13 cellular contexts compared by ENCODE assay signal in the genomic region with DNA sequence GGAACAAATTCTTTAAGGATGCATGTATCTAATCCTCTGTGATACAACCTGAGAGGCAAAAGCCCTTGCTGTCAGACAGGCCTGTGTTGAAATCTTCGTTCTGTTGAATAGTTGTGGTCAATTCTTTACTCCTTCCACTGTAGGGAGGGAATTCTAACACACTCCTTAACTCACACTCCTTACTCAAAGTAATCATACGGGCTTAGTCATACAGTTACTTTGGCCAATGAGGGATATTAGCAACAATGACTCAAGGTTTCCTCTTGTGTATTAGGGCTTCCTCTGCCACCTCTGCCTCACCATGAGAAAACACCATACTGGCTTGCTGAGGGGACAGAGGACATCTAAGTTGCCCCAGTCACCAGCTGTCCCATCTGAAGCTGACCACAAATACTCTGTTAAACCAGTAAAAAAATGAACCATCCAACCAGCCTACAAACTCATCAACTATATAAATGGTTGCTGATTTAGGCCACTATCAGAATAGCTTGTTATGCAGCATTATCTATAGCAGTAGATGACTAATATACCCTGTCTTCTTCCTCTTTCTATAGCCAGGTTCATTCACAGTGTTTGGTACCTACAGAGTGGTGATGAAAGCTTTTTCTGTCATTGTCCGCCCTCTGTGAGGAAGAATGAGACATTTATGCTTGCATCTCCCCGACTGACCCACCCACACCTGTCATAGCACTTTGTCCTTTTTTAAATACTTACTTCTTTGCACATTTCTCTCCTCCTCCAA.
DNase-seq lines count a peak whose midpoint lies in the region; ATAC-seq, FAIRE-seq and TF ChIP-seq lines count a peak whose summit lies in the region.
"Had no signal": no experiment of that assay in that cellular context is flagged by ENCODE, and none has a peak within 500 bp of the region (broad histone marks: within the 10 kb centered on the region; RNA-seq: fewer than 3 reads in every experiment).

No MANE protein-coding gene starts in this region.

- peaks cover 4% of the 10 kb centered on the region; the same call in 1 of the 3 replicates for H3K9me3 ChIP-seq in A549

- DNase-seq in A549 (ENCODE audit: low read depth in 1 of 2, low spot score in 1 of 2) (peak; percentile 6 to 76), HFF-Myc (ENCODE audit: extremely low read depth, low read depth) (peak; percentile 25), astrocyte of the hippocampus (ENCODE audit: low read depth, low spot score) (peak; percentile 87), kidney epithelial cell (ENCODE audit: low read depth) (peak; percentile 42)
- DNase-seq in activated CD8-positive, alpha-beta T cell treated with anti-CD3 and anti-CD28 coated beads for 36 hours: no peak
- DNase-seq in activated CD4-positive, alpha-beta T cell treated with anti-CD3 and anti-CD28 coated beads, Interleukin-2, amount 10 ng/mL, durations not matched to agents 24 days and 14 days: no peak
- DNase-seq: activated CD4-positive, alpha-beta T cell treated with anti-CD3 and anti-CD28 coated beads, Interleukin-2, amount 50 U/mL, for 4 hours; activated naive CD4-positive, alpha-beta T cell; midbrain; NCI-H187 treated with DMSO at 0.1 percent for 48 hours had no signal

- no peak for TF ChIP-seq EP300 in A549 (IDR thresholded peaks at IDR 0.05)

- no peaks in the 10 kb centered on the region for H3K36me3 Mint-ChIP-seq in activated CD8-positive, alpha-beta T cell treated with anti-CD3 and anti-CD28 coated beads for 36 hours (ENCODE audit: low read depth)
- no peaks in the 10 kb centered on the region for H3K36me3 Mint-ChIP-seq in activated CD4-positive, alpha-beta T cell treated with anti-CD3 and anti-CD28 coated beads, Interleukin-2, amount 10 ng/mL, durations not matched to agents 24 days and 14 days (ENCODE audit: low read depth)

- H3K36me3 ChIP-seq in kidney epithelial cell (ENCODE audit: control insufficient read depth, insufficient read depth, low read length): no peaks in the 10 kb centered on the region

- intact Hi-C loops in activated CD8-positive, alpha-beta T cell treated with anti-CD3 and anti-CD28 coated beads for 36 hours (cut with micrococcal nuclease): no loop called here
- intact Hi-C loops in activated CD4-positive, alpha-beta T cell treated with anti-CD3 and anti-CD28 coated beads, Interleukin-2, amount 10 ng/mL, durations not matched to agents 24 days and 14 days (cut with micrococcal nuclease): no loop called here

- H3K27ac Mint-ChIP-seq in activated CD8-positive, alpha-beta T cell treated with anti-CD3 and anti-CD28 coated beads for 36 hours: no peak overlapping the region
- no peak overlapping the region for H3K27ac Mint-ChIP-seq in activated CD4-positive, alpha-beta T cell treated with anti-CD3 and anti-CD28 coated beads, Interleukin-2, amount 10 ng/mL, durations not matched to agents 24 days and 14 days
- H3K27ac Mint-ChIP-seq: dendritic cell treated with granulocyte-macrophage colony-stimulating factor and Interleukin-4, amounts not matched to agents 40 ng/mL and 50 ng/mL, for 4 days had no signal

- H3K4me2 ChIP-seq in A549: peak overlapping the region; percentile 53

- ATAC-seq in A549 (peak; percentile 79 to 84), GM21723 (IDR thresholded peaks at IDR 0.05; ENCODE audit: unreplicated experiment) (no peak), HG03571 (IDR thresholded peaks at IDR 0.05; ENCODE audit: unreplicated experiment) (no peak)
- no peak for ATAC-seq in activated CD8-positive, alpha-beta T cell treated with anti-CD3 and anti-CD28 coated beads for 36 hours

- H3K9me3 Mint-ChIP-seq in activated CD8-positive, alpha-beta T cell treated with anti-CD3 and anti-CD28 coated beads for 36 hours: peaks cover 12% of the 10 kb centered on the region
- H3K9me3 Mint-ChIP-seq in activated CD4-positive, alpha-beta T cell treated with anti-CD3 and anti-CD28 coated beads, Interleukin-2, amount 10 ng/mL, durations not matched to agents 24 days and 14 days: peaks cover 7% of the 10 kb centered on the region

- peak overlapping the region; percentile 75 to 80 for H3K27ac ChIP-seq in A549

- WGBS in A549 (ENCODE audit: missing lambda C conversion rate): 16% methylated on average over 4 of the region's 4 CpGs

- TF ChIP-seq CTCF in A549 (IDR thresholded peaks at IDR 0.05): no peak
- no peak for TF ChIP-seq CTCF in HFF-Myc (IDR thresholded peaks at IDR 0.05; ENCODE audit: low read depth, low read length, missing control alignments)
- TF ChIP-seq CTCF in kidney epithelial cell (IDR thresholded peaks at IDR 0.05; ENCODE audit: insufficient read depth, low read length, poor library complexity, severe bottlenecking): no peak
- TF ChIP-seq CTCF in activated CD8-positive, alpha-beta T cell treated with anti-CD3 and anti-CD28 coated beads for 36 hours (IDR thresholded peaks at IDR 0.05): no peak

- no peaks in the 10 kb centered on the region for H3K27me3 ChIP-seq in kidney epithelial cell (ENCODE audit: control insufficient read depth, insufficient read depth, low read length)

- no peaks in the 10 kb centered on the region for H3K27me3 Mint-ChIP-seq in activated CD8-positive, alpha-beta T cell treated with anti-CD3 and anti-CD28 coated beads for 36 hours
- no peaks in the 10 kb centered on the region for H3K27me3 Mint-ChIP-seq in activated CD4-positive, alpha-beta T cell treated with anti-CD3 and anti-CD28 coated beads, Interleukin-2, amount 10 ng/mL, durations not matched to agents 24 days and 14 days
- H3K27me3 Mint-ChIP-seq: dendritic cell treated with granulocyte-macrophage colony-stimulating factor and Interleukin-4, amounts not matched to agents 40 ng/mL and 50 ng/mL, for 4 days had no signal

- peaks cover 36% of the 10 kb centered on the region for H3K4me1 ChIP-seq in A549

- POLR2A ChIA-PET in A549 (lab: Yijun Ruan, JAX): no interaction called here
- POLR2A ChIA-PET in activated CD8-positive, alpha-beta T cell treated with anti-CD3 and anti-CD28 coated beads for 36 hours (lab: Charles Lee): no interaction called here

- H3K4me3 Mint-ChIP-seq in activated CD8-positive, alpha-beta T cell treated with anti-CD3 and anti-CD28 coated beads for 36 hours: no peak overlapping the region
- H3K4me3 Mint-ChIP-seq in activated CD4-positive, alpha-beta T cell treated with anti-CD3 and anti-CD28 coated beads, Interleukin-2, amount 10 ng/mL, durations not matched to agents 24 days and 14 days: no peak overlapping the region
- H3K4me3 Mint-ChIP-seq: dendritic cell treated with granulocyte-macrophage colony-stimulating factor and Interleukin-4, amounts not matched to agents 40 ng/mL and 50 ng/mL, for 4 days had no signal

- FAIRE-seq in A549 (lab: Jason Lieb, UNC): no peak

- CTCF ChIA-PET in A549 (lab: Yijun Ruan, JAX): interaction anchor here (1.3 kb wide), 1 partner anchor 47 kb away, joined by 3 read pairs; no protein-coding TSS in a partner anchor
- CTCF ChIA-PET in activated CD8-positive, alpha-beta T cell treated with anti-CD3 and anti-CD28 coated beads for 36 hours (lab: Charles Lee): no interaction called here

- H3K4me3 ChIP-seq in A549 (no peak overlapping the region), HFF-Myc (replicated peaks; ENCODE audit: low read depth, low read length) (no peak overlapping the region), kidney epithelial cell (ENCODE audit: low read depth, low read length) (no peak overlapping the region)

- H3K4me1 Mint-ChIP-seq in activated CD8-positive, alpha-beta T cell treated with anti-CD3 and anti-CD28 coated beads for 36 hours (ENCODE audit: low read depth): no peaks in the 10 kb centered on the region
- H3K4me1 Mint-ChIP-seq in activated CD4-positive, alpha-beta T cell treated with anti-CD3 and anti-CD28 coated beads, Interleukin-2, amount 10 ng/mL, durations not matched to agents 24 days and 14 days: no peaks in the 10 kb centered on the region

- TF ChIP-seq POLR2A in A549 (IDR thresholded peaks at IDR 0.05; ENCODE audit: low read length): no peak

- TF ChIP-seq RAD21 in A549 (conservative IDR thresholded peaks at IDR 0.05 in 1 of 2, IDR thresholded peaks at IDR 0.05 in 1 of 2): no peak

TF ChIP-seq in A549, 52 proteins besides CTCF, POLR2A, EP300 and RAD21 (continues in another document):
- TF ChIP-seq, protein P1, sequence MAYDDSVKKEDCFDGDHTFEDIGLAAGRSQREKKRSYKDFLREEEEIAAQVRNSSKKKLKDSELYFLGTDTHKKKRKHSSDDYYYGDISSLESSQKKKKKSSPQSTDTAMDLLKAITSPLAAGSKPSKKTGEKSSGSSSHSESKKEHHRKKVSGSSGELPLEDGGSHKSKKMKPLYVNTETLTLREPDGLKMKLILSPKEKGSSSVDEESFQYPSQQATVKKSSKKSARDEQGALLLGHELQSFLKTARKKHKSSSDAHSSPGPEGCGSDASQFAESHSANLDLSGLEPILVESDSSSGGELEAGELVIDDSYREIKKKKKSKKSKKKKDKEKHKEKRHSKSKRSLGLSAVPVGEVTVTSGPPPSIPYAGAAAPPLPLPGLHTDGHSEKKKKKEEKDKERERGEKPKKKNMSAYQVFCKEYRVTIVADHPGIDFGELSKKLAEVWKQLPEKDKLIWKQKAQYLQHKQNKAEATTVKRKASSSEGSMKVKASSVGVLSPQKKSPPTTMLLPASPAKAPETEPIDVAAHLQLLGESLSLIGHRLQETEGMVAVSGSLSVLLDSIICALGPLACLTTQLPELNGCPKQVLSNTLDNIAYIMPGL (CRISPR knock-in tag; IDR thresholded peaks at IDR 0.05; ENCODE audit: borderline replicate concordance): no peak
- TF ChIP-seq JUNB (IDR thresholded peaks at IDR 0.05) (peak; percentile 41; the same call in 1 of the 2 replicates), CHD4 (IDR thresholded peaks at IDR 0.05; ENCODE audit: borderline replicate concordance) (no peak), JUN (IDR thresholded peaks at IDR 0.05) (no peak), HOXB13 (CRISPR knock-in tag; IDR thresholded peaks at IDR 0.05; ENCODE audit: low read depth) (no peak), POLR2AphosphoS2 (conservative IDR thresholded peaks at IDR 0.05; ENCODE audit: low read length) (no peak), NR3C1 (IDR thresholded peaks at IDR 0.05) (no peak), ESRRA (IDR thresholded peaks at IDR 0.05; ENCODE audit: borderline replicate concordance, low read length) (no peak), ZC3H11A (IDR thresholded peaks at IDR 0.05) (no peak), FOXS1 (CRISPR knock-in tag; IDR thresholded peaks at IDR 0.05) (no peak), NFE2L2 (conservative IDR thresholded peaks at IDR 0.05; ENCODE audit: low read length) (no peak), ZSCAN20 (CRISPR knock-in tag; IDR thresholded peaks at IDR 0.05) (no peak), FOSL2 (IDR thresholded peaks at IDR 0.05) (0 out of 2 replicates have a peak, but pooled peaks have one; percentile 13), FOSL2 (CRISPR knock-in tag; IDR thresholded peaks at IDR 0.05) (peak; percentile 52; the same call in 1 of the 2 replicates), SMC3 (IDR thresholded peaks at IDR 0.05) (no peak), TFCP2L1 (CRISPR knock-in tag; IDR thresholded peaks at IDR 0.05) (no peak), RARB (CRISPR knock-in tag; IDR thresholded peaks at IDR 0.05) (no peak)
- TF ChIP-seq, protein P2, sequence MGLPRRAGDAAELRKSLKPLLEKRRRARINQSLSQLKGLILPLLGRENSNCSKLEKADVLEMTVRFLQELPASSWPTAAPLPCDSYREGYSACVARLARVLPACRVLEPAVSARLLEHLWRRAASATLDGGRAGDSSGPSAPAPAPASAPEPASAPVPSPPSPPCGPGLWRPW (IDR thresholded peaks at IDR 0.05): no peak

Comparison
In these comparisons a context has a peak if more than half of its experiments do, and no peak if none do; other contexts are left out.
1. ATAC-seq: peak in A549 (2 of 2); none in GM21723 (single experiment), HG03571 (single experiment) and activated CD8-positive, alpha-beta T cell treated with anti-CD3 and anti-CD28 coated beads for 36 hours (single experiment).
2. DNase-seq: peak in A549 (2 of 2), HFF-Myc (single experiment), astrocyte of the hippocampus (single experiment) and kidney epithelial cell (single experiment); none in activated CD8-positive, alpha-beta T cell treated with anti-CD3 and anti-CD28 coated beads for 36 hours (single experiment) and activated CD4-positive, alpha-beta T cell treated with anti-CD3 and anti-CD28 coated beads, Interleukin-2, amount 10 ng/mL, durations not matched to agents 24 days and 14 days (single experiment).